ENCODE assay signal across 2 cellular contexts in genomic region chr11:74517592-74517991, GRCh38. TPM values are rescaled to one million over a fixed set of nuclear protein-coding genes. Genes with fewer than 3 reads are reported as not detected.
"Had no signal": no experiment of that assay in that cellular context is flagged by ENCODE, and none has a peak within 500 bp of the region (broad histone marks: within the 10 kb centered on the region; RNA-seq: fewer than 3 reads in every experiment).

No MANE protein-coding gene starts in this region.

RNA-seq across cellular contexts. Expression of gene KCNE3, which starts 50.2 kb away (rescaled TPM):
- total RNA-seq: HT1080 had no signal
- polyA plus RNA-seq: IgD-negative memory B cell had no signal
